1 cellular context compared by ENCODE assay signal in the genomic region with DNA sequence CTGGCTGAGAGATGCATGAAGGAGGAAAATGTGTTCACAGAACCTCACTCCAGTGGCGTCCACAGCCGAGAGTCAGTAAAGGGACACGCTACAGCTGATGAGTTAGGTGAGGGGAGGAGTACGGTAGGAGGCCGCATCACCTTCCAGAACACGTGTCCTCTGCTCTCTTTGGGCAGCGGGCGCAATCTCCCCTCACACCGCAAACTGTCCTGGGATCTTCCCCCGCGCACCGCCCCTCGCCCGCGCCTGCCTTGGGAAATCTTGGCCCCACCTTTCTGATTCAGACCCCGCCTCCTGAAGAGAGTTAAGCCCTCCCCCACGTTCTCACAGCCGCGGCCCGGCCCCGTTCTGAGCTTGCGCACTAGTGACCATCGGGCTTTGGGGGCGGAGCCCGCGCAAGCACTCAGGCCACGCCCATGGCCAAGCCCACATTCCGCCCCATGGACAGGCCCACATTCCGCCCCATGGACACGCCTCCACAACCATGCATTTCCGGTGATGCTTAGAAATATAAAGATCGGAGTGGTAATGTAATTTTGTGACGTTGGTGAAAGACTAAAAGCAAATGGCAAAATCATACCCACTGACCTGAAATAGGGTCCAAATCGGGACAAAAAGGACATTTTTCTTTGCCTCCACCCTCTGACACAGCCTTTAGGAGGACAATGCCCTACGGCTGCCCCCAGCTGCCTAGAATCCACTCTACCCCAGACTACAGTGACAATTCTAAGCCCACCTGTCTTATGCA.
A peak's percentile ranks its signal among the peaks of the same experiment; 100 is the strongest.
TF ChIP-seq lines count a peak whose summit lies in the region.

No MANE protein-coding gene starts in this region.

TF ChIP-seq in K562, 482 proteins besides CTCF, POLR2A, EP300 and RAD21 (continued from another document and continues in another):
- TF ChIP-seq, protein P1, sequence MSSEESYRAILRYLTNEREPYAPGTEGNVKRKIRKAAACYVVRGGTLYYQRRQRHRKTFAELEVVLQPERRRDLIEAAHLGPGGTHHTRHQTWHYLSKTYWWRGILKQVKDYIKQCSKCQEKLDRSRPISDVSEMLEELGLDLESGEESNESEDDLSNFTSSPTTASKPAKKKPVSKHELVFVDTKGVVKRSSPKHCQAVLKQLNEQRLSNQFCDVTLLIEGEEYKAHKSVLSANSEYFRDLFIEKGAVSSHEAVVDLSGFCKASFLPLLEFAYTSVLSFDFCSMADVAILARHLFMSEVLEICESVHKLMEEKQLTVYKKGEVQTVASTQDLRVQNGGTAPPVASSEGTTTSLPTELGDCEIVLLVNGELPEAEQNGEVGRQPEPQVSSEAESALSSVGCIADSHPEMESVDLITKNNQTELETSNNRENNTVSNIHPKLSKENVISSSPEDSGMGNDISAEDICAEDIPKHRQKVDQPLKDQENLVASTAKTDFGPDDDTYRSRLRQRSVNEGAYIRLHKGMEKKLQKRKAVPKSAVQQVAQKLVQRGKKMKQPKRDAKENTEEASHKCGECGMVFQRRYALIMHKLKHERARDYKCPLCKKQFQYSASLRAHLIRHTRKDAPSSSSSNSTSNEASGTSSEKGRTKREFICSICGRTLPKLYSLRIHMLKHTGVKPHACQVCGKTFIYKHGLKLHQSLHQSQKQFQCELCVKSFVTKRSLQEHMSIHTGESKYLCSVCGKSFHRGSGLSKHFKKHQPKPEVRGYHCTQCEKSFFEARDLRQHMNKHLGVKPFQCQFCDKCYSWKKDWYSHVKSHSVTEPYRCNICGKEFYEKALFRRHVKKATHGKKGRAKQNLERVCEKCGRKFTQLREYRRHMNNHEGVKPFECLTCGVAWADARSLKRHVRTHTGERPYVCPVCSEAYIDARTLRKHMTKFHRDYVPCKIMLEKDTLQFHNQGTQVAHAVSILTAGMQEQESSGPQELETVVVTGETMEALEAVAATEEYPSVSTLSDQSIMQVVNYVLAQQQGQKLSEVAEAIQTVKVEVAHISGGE (CRISPR knock-in tag; IDR thresholded peaks at IDR 0.05) = no peak
- TF ChIP-seq CREM (IDR thresholded peaks at IDR 0.05; ENCODE audit: low read depth) (peak; percentile 20; the same call in 1 of the 2 replicates), ELF1 (tag; IDR thresholded peaks at IDR 0.05) (peak; percentile 32; the same call in 1 of the 2 replicates), ESRRB (CRISPR knock-in tag; IDR thresholded peaks at IDR 0.05; ENCODE audit: borderline replicate concordance) (no peak), XRCC5 (IDR thresholded peaks at IDR 0.05; ENCODE audit: low read depth, low read length) (0 out of 2 replicates have a peak, but pooled peaks have one; percentile 20), HEY1 (CRISPR knock-in tag; IDR thresholded peaks at IDR 0.05; ENCODE audit: borderline replicate concordance) (no peak), RUNX1 (IDR thresholded peaks at IDR 0.05; ENCODE audit: low read depth) (no peak), MYC (IDR thresholded peaks at IDR 0.05; ENCODE audit: low read depth, low read length) (no peak), MYC (CRISPR knock-in tag; IDR thresholded peaks at IDR 0.05; ENCODE audit: borderline replicate concordance, low read depth) (no peak), CBX5 (IDR thresholded peaks at IDR 0.05; ENCODE audit: borderline replicate concordance, low read depth) (no peak), HNRNPLL (IDR thresholded peaks at IDR 0.05; ENCODE audit: low read depth, low read length, poor library complexity, severe bottlenecking) (peak; percentile 85), GABPA (tag; conservative IDR thresholded peaks at IDR 0.05; ENCODE audit: low read depth) (peak; percentile 76), MAFK (IDR thresholded peaks at IDR 0.05; ENCODE audit: low read length) (no peak), ZNF589 (CRISPR knock-in tag; IDR thresholded peaks at IDR 0.05; ENCODE audit: low read depth) (no peak), ZNF184 (CRISPR knock-in tag; IDR thresholded peaks at IDR 0.05) (no peak), ZNF133 (CRISPR knock-in tag; IDR thresholded peaks at IDR 0.05) (no peak), RBM39 (optimal IDR thresholded peaks at IDR 0.05; ENCODE audit: low read depth, low read length) (no peak), TBL1XR1 (IDR thresholded peaks at IDR 0.05; ENCODE audit: low read length in 2 of 2) (no peak), BHLHE40 (IDR thresholded peaks at IDR 0.05; ENCODE audit: low read length) (peak; percentile 12; the same call in 1 of the 2 replicates), CXXC5 (CRISPR knock-in tag; IDR thresholded peaks at IDR 0.05) (0 out of 2 replicates have a peak, but pooled peaks have one; percentile 22), SMARCC2 (IDR thresholded peaks at IDR 0.05; ENCODE audit: low read depth) (no peak), NR2C1 (IDR thresholded peaks at IDR 0.05) (no peak), NR2C1 (tag; IDR thresholded peaks at IDR 0.05) (no peak), NFATC3 (IDR thresholded peaks at IDR 0.05) (no peak), ZNF764 (CRISPR knock-in tag; IDR thresholded peaks at IDR 0.05; ENCODE audit: low read depth) (no peak), MAZ (CRISPR knock-in tag; conservative IDR thresholded peaks at IDR 0.05 in 1 of 2, IDR thresholded peaks at IDR 0.05 in 1 of 2) (0 out of 4 replicates have a peak, but pooled peaks of 1 of the 2 experiments have one; percentile 16), FOXA1 (IDR thresholded peaks at IDR 0.05; ENCODE audit: borderline replicate concordance) (no peak), ZBTB7A (IDR thresholded peaks at IDR 0.05; ENCODE audit: borderline replicate concordance, control insufficient read depth, low read depth, low read length) (peak; percentile 61; the same call in 1 of the 2 replicates), FIP1L1 (IDR thresholded peaks at IDR 0.05; ENCODE audit: low read depth, low read length, poor library complexity, severe bottlenecking) (no peak), HDAC8 (tag; IDR thresholded peaks at IDR 0.05) (no peak), ZNF431 (CRISPR knock-in tag; IDR thresholded peaks at IDR 0.05) (no peak), MYNN (IDR thresholded peaks at IDR 0.05) (no peak), MYNN (CRISPR knock-in tag; IDR thresholded peaks at IDR 0.05) (no peak), CTBP1 (IDR thresholded peaks at IDR 0.05; ENCODE audit: borderline replicate concordance) (peak; percentile 39), ZNF274 (IDR thresholded peaks at IDR 0.05; ENCODE audit: borderline replicate concordance, low read depth, low read length) (no peak), SP1 (CRISPR knock-in tag; IDR thresholded peaks at IDR 0.05) (peak; percentile 76; the same call in 1 of the 2 replicates), EP400 (IDR thresholded peaks at IDR 0.05) (no peak), ZNF24 (IDR thresholded peaks at IDR 0.05) (no peak), MTF1 (CRISPR knock-in tag; IDR thresholded peaks at IDR 0.05; ENCODE audit: borderline replicate concordance) (no peak)
- TF ChIP-seq, protein P2, sequence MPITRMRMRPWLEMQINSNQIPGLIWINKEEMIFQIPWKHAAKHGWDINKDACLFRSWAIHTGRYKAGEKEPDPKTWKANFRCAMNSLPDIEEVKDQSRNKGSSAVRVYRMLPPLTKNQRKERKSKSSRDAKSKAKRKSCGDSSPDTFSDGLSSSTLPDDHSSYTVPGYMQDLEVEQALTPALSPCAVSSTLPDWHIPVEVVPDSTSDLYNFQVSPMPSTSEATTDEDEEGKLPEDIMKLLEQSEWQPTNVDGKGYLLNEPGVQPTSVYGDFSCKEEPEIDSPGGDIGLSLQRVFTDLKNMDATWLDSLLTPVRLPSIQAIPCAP (CRISPR knock-in tag; IDR thresholded peaks at IDR 0.05; ENCODE audit: borderline replicate concordance) = no peak
- TF ChIP-seq, protein P3, sequence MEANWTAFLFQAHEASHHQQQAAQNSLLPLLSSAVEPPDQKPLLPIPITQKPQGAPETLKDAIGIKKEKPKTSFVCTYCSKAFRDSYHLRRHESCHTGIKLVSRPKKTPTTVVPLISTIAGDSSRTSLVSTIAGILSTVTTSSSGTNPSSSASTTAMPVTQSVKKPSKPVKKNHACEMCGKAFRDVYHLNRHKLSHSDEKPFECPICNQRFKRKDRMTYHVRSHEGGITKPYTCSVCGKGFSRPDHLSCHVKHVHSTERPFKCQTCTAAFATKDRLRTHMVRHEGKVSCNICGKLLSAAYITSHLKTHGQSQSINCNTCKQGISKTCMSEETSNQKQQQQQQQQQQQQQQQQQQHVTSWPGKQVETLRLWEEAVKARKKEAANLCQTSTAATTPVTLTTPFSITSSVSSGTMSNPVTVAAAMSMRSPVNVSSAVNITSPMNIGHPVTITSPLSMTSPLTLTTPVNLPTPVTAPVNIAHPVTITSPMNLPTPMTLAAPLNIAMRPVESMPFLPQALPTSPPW (CRISPR knock-in tag; IDR thresholded peaks at IDR 0.05) = peak; percentile 44; the same call in 1 of the 2 replicates
- TF ChIP-seq, protein P4, sequence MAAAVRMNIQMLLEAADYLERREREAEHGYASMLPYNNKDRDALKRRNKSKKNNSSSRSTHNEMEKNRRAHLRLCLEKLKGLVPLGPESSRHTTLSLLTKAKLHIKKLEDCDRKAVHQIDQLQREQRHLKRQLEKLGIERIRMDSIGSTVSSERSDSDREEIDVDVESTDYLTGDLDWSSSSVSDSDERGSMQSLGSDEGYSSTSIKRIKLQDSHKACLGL (CRISPR knock-in tag; IDR thresholded peaks at IDR 0.05; ENCODE audit: borderline replicate concordance, poor library complexity, severe bottlenecking) = no peak
- TF ChIP-seq, protein P5, sequence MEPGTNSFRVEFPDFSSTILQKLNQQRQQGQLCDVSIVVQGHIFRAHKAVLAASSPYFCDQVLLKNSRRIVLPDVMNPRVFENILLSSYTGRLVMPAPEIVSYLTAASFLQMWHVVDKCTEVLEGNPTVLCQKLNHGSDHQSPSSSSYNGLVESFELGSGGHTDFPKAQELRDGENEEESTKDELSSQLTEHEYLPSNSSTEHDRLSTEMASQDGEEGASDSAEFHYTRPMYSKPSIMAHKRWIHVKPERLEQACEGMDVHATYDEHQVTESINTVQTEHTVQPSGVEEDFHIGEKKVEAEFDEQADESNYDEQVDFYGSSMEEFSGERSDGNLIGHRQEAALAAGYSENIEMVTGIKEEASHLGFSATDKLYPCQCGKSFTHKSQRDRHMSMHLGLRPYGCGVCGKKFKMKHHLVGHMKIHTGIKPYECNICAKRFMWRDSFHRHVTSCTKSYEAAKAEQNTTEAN (CRISPR knock-in tag; IDR thresholded peaks at IDR 0.05) = no peak
- TF ChIP-seq, protein P6, sequence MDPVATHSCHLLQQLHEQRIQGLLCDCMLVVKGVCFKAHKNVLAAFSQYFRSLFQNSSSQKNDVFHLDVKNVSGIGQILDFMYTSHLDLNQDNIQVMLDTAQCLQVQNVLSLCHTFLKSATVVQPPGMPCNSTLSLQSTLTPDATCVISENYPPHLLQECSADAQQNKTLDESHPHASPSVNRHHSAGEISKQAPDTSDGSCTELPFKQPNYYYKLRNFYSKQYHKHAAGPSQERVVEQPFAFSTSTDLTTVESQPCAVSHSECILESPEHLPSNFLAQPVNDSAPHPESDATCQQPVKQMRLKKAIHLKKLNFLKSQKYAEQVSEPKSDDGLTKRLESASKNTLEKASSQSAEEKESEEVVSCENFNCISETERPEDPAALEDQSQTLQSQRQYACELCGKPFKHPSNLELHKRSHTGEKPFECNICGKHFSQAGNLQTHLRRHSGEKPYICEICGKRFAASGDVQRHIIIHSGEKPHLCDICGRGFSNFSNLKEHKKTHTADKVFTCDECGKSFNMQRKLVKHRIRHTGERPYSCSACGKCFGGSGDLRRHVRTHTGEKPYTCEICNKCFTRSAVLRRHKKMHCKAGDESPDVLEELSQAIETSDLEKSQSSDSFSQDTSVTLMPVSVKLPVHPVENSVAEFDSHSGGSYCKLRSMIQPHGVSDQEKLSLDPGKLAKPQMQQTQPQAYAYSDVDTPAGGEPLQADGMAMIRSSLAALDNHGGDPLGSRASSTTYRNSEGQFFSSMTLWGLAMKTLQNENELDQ (CRISPR knock-in tag; IDR thresholded peaks at IDR 0.05; ENCODE audit: borderline replicate concordance) = no peak
- TF ChIP-seq, protein P7, sequence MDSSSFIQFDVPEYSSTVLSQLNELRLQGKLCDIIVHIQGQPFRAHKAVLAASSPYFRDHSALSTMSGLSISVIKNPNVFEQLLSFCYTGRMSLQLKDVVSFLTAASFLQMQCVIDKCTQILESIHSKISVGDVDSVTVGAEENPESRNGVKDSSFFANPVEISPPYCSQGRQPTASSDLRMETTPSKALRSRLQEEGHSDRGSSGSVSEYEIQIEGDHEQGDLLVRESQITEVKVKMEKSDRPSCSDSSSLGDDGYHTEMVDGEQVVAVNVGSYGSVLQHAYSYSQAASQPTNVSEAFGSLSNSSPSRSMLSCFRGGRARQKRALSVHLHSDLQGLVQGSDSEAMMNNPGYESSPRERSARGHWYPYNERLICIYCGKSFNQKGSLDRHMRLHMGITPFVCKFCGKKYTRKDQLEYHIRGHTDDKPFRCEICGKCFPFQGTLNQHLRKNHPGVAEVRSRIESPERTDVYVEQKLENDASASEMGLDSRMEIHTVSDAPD (CRISPR knock-in tag; IDR thresholded peaks at IDR 0.05) = no peak
- TF ChIP-seq, protein P8, sequence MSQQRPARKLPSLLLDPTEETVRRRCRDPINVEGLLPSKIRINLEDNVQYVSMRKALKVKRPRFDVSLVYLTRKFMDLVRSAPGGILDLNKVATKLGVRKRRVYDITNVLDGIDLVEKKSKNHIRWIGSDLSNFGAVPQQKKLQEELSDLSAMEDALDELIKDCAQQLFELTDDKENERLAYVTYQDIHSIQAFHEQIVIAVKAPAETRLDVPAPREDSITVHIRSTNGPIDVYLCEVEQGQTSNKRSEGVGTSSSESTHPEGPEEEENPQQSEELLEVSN (IDR thresholded peaks at IDR 0.05; ENCODE audit: borderline replicate concordance in 1 of 2, extremely low read depth in 1 of 2, insufficient read depth in 1 of 2, insufficient read length in 1 of 2, low read depth in 1 of 2, low read length in 1 of 2, poor library complexity in 1 of 2, severe bottlenecking in 1 of 2) = peak in 1 of 2 experiments; percentile 21
- TF ChIP-seq, protein P9, sequence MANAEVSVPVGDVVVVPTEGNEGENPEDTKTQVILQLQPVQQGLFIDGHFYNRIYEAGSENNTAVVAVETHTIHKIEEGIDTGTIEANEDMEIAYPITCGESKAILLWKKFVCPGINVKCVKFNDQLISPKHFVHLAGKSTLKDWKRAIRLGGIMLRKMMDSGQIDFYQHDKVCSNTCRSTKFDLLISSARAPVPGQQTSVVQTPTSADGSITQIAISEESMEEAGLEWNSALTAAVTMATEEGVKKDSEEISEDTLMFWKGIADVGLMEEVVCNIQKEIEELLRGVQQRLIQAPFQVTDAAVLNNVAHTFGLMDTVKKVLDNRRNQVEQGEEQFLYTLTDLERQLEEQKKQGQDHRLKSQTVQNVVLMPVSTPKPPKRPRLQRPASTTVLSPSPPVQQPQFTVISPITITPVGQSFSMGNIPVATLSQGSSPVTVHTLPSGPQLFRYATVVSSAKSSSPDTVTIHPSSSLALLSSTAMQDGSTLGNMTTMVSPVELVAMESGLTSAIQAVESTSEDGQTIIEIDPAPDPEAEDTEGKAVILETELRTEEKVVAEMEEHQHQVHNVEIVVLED (CRISPR knock-in tag; IDR thresholded peaks at IDR 0.05) = no peak
- TF ChIP-seq, protein P10, sequence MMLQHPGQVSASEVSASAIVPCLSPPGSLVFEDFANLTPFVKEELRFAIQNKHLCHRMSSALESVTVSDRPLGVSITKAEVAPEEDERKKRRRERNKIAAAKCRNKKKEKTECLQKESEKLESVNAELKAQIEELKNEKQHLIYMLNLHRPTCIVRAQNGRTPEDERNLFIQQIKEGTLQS (IDR thresholded peaks at IDR 0.05) = no peak
- TF ChIP-seq, protein P10 (CRISPR knock-in tag; conservative IDR thresholded peaks at IDR 0.05) = no peak
